8 cellular contexts compared by ENCODE assay signal in the genomic region with DNA sequence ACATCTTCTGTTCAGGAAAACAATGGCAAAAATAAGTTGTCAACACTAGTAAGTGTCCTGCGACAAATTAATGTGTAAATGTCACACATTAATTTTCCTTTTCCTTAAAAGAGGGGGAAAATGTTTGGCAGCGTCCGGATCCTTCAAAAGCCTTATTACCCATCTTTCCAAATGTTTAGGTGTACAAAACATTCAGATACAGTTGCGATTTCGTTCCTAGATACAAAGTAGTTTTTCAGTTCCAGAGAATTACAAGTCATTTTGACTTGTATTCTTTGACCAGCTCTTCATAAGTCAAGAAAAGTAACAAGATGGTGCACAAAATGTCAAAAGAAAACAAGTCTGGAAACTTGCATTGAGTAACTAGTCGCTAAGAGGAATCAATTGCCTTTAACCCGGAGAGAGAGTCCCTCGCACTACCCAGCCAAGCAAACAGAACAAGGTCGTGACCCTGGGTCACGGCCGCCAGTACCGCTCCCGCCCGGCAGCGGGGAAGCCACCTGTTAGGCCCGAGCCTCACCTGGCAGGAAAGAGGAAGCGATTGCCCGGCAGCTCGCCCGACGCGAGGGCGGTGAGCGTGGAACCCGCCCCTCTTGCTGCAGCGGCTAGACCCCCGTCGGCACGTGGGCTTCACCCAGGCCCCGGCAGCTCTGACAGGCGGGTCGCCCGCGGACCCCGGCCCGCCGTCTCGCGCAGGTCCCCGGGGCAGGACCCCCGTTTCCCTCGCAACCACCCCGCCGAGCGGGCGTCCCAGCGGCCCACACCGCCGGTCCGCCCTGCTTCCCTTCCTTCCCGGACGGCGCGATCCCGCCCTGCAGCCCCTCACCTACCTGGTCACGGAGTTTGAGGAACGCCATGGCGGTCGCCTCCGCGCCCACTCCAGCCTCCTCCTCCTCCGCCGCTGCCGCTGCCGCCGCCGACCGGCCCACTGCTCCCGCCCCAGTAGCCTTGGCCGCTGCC.
DNase-seq lines count a peak whose midpoint lies in the region; ATAC-seq and TF ChIP-seq lines count a peak whose summit lies in the region.

No MANE protein-coding gene starts in this region.

- H3K27ac ChIP-seq in SJSA1 (0 out of 2 replicates have a peak overlapping the region, but pooled peaks have one; percentile 12), hepatocyte (peak overlapping the region; percentile 94), gastrocnemius medialis (peak overlapping the region; percentile 88 to 97 (median 93))

- peaks cover 0 to 7% of the 10 kb centered on the region in 2 donors for H3K9me3 Mint-ChIP-seq in activated naive CD4-positive, alpha-beta T cell treated with anti-CD3 and anti-CD28 coated beads, Interleukin-2, amount 50 U/mL, for 72 hours

- TF ChIP-seq CTCF in hepatocyte (IDR thresholded peaks at IDR 0.05; ENCODE audit: poor library complexity): no peak
- peak; percentile 36 to 52 (median 47) for TF ChIP-seq CTCF in gastrocnemius medialis (IDR thresholded peaks at IDR 0.05 in 4 of 5, conservative IDR thresholded peaks at IDR 0.05 in 1 of 5)

- H3K4me2 ChIP-seq in hepatocyte: peak overlapping the region; percentile 82

- H3K9me3 ChIP-seq in SJSA1 (replicated peaks): no peaks in the 10 kb centered on the region
- no peaks in the 10 kb centered on the region for H3K9me3 ChIP-seq in hepatocyte (ENCODE audit: low read depth)
- no peaks in the 10 kb centered on the region for H3K9me3 ChIP-seq in gastrocnemius medialis

- peak overlapping the region; percentile 94 for H2AFZ ChIP-seq in hepatocyte

- peaks cover 46% of the 10 kb centered on the region for H3K79me2 ChIP-seq in hepatocyte

- DNase-seq in COR-L47 (lab: John Stamatoyannopoulos, UW) (peak; percentile 19), SJSA1 (ENCODE audit: low read depth in 1 of 2, low spot score in 2 of 2) (peak in 1 of 2 experiments; percentile 4), hepatocyte (ENCODE audit: low spot score) (peak; percentile 70), gastrocnemius medialis (peak; percentile 64 to 80), putamen (ENCODE audit: low spot score) (no peak)
- peak; percentile 61 to 65 for DNase-seq in activated naive CD4-positive, alpha-beta T cell treated with anti-CD3 and anti-CD28 coated beads, Interleukin-2, amount 50 U/mL, for 72 hours (ENCODE audit: low spot score in 2 of 2)

- in situ Hi-C loops in gastrocnemius medialis (cut with MboI; ENCODE audit: low sequenced_read_pairs in 4 of 4): no loop called here

- H3K4me3 ChIP-seq in SJSA1 (peak overlapping the region; percentile 95), hepatocyte (peak overlapping the region; percentile 91), gastrocnemius medialis (peak overlapping the region; percentile 72 to 92 (median 84))

- H3K36me3 Mint-ChIP-seq in activated naive CD4-positive, alpha-beta T cell treated with anti-CD3 and anti-CD28 coated beads, Interleukin-2, amount 50 U/mL, for 72 hours: peaks cover 5 to 19% of the 10 kb centered on the region in 2 donors

- H3K27me3 ChIP-seq in SJSA1 (replicated peaks) (no peaks in the 10 kb centered on the region), hepatocyte (no peaks in the 10 kb centered on the region), gastrocnemius medialis (no peaks in the 10 kb centered on the region)

- TF ChIP-seq POLR2A in gastrocnemius medialis (IDR thresholded peaks at IDR 0.05): no peak

- H3K36me3 ChIP-seq in SJSA1 (peaks cover 4% of the 10 kb centered on the region; the same call in 1 of the 2 replicates), hepatocyte (replicated peaks; ENCODE audit: insufficient read depth, low read depth) (no peaks in the 10 kb centered on the region), gastrocnemius medialis (no peaks in the 10 kb centered on the region)

- 7% methylated on average over 25 of the region's 70 CpGs for WGBS in hepatocyte (ENCODE audit: low lambda C conversion rate, missing lambda C conversion rate)

- intact Hi-C loops in gastrocnemius medialis (cut with DNase I; ENCODE audit: low total_unique reads): loop anchor here (1.0 to 2.0 kb wide), 2 partner anchors 44 to 105 kb away; no protein-coding TSS in a partner anchor

- peaks cover 9% of the 10 kb centered on the region for H3K4me1 ChIP-seq in SJSA1 (replicated peaks)
- H3K4me1 ChIP-seq in hepatocyte (ENCODE audit: insufficient read depth): no peaks in the 10 kb centered on the region
- H3K4me1 ChIP-seq in gastrocnemius medialis: peaks cover 31 to 33% of the 10 kb centered on the region in 2 donors

- ATAC-seq in GM19351 (IDR thresholded peaks at IDR 0.05; ENCODE audit: unreplicated experiment): peak; percentile 70
- ATAC-seq in HG03457 (IDR thresholded peaks at IDR 0.05; ENCODE audit: unreplicated experiment): peak; percentile 46
- ATAC-seq in activated naive CD4-positive, alpha-beta T cell treated with anti-CD3 and anti-CD28 coated beads, Interleukin-2, amount 50 U/mL, for 72 hours: peak; percentile 51 to 63
- peak; percentile 60 to 63 for ATAC-seq in gastrocnemius medialis

- H3K27ac Mint-ChIP-seq in activated naive CD4-positive, alpha-beta T cell treated with anti-CD3 and anti-CD28 coated beads, Interleukin-2, amount 50 U/mL, for 72 hours: peak overlapping the region; percentile 84 to 94

- peaks cover 4% of the 10 kb centered on the region for H4K20me1 ChIP-seq in hepatocyte (ENCODE audit: insufficient read depth, poor library complexity, severe bottlenecking)

- no peaks in the 10 kb centered on the region for H3K9me2 ChIP-seq in hepatocyte (replicated peaks; ENCODE audit: insufficient read depth)

Comparison
In these comparisons a context has a peak if more than half of its experiments do, and no peak if none do; other contexts are left out.
1. H3K27ac ChIP-seq: peak in every context shown above with its lines; median percentile 94 in hepatocyte; 93 in gastrocnemius medialis; 12 in SJSA1.